In the genomic region with DNA sequence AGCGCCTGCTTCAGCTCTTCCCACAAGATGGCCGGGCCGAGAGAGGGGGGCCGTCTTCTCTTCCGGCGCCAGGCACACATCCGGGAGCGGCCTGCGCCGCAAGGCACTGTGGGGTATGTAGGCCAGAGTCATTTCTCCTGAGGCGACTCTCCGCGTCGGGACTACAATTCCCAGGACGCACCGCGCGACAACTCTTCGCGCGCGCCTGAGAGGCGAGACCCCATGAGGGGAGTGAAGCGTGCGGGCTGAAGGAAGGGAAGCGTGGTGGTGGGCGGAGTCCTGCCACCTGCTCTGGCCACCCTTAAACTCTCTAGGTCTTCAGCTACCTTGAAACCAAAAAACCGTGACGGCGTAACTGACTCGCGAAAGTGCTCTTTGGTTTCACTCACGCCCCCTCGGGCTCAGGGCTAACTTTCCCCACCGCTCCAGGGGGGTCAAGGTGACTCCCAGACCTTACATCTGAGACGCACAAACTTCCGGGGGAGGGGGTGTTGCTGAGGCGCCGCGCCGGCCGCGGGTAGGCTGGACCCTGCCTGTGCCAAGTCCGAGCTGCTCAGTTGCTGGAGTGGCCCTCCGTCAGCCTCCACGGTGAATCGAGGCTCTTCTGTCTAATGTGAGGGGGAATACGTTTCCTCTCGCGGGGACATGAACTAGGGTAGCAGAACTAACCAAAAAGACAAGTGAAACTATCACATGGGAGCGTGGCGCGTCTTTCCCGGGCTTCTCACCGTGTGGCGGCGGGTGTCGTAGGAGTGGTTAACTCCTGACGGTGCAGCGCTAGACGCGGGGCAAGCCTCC, we compare ENCODE assay signal across 1 cellular context.
TF ChIP-seq lines count a peak whose summit lies in the region.

A gene (minus strand): TSS at position 45 of the 798 bp plus-strand sequence. CDS start 102 bp downstream, outside the sequence.

TF ChIP-seq in HepG2, 621 proteins besides CTCF, POLR2A, EP300 and RAD21 (continued from another document and continues in another):
- TF ChIP-seq, protein P1, sequence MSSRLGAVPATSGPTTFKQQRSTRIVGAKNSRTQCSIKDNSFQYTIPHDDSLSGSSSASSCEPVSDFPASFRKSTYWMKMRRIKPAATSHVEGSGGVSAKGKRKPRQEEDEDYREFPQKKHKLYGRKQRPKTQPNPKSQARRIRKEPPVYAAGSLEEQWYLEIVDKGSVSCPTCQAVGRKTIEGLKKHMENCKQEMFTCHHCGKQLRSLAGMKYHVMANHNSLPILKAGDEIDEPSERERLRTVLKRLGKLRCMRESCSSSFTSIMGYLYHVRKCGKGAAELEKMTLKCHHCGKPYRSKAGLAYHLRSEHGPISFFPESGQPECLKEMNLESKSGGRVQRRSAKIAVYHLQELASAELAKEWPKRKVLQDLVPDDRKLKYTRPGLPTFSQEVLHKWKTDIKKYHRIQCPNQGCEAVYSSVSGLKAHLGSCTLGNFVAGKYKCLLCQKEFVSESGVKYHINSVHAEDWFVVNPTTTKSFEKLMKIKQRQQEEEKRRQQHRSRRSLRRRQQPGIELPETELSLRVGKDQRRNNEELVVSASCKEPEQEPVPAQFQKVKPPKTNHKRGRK (CRISPR knock-in tag; IDR thresholded peaks at IDR 0.05) = no peak
- TF ChIP-seq ZSCAN20 (CRISPR knock-in tag; IDR thresholded peaks at IDR 0.05; ENCODE audit: borderline replicate concordance) = no peak
- TF ChIP-seq NFKBIZ (CRISPR knock-in tag; IDR thresholded peaks at IDR 0.05) = no peak; the same call in none of the 2 replicates
- no peak; the same call in 1 of the 2 replicates for TF ChIP-seq ZNF510 (CRISPR knock-in tag; IDR thresholded peaks at IDR 0.05; ENCODE audit: low read depth)
- TF ChIP-seq MYC (CRISPR knock-in tag; IDR thresholded peaks at IDR 0.05; ENCODE audit: borderline replicate concordance) = peak; percentile 90
- peak; percentile 62; the same call in 1 of the 2 replicates for TF ChIP-seq ZNF879 (CRISPR knock-in tag; IDR thresholded peaks at IDR 0.05)
- peak; percentile 58; the same call in 1 of the 2 replicates for TF ChIP-seq ZNF598 (CRISPR knock-in tag; IDR thresholded peaks at IDR 0.05; ENCODE audit: borderline replicate concordance)
- TF ChIP-seq GATAD1 (CRISPR knock-in tag; IDR thresholded peaks at IDR 0.05) = peak; percentile 77
- no peak for TF ChIP-seq ZNF839 (CRISPR knock-in tag; IDR thresholded peaks at IDR 0.05; ENCODE audit: borderline replicate concordance)
- TF ChIP-seq AHR (CRISPR knock-in tag; IDR thresholded peaks at IDR 0.05) = peak; percentile 71; the same call in 1 of the 2 replicates
- TF ChIP-seq, protein P2, sequence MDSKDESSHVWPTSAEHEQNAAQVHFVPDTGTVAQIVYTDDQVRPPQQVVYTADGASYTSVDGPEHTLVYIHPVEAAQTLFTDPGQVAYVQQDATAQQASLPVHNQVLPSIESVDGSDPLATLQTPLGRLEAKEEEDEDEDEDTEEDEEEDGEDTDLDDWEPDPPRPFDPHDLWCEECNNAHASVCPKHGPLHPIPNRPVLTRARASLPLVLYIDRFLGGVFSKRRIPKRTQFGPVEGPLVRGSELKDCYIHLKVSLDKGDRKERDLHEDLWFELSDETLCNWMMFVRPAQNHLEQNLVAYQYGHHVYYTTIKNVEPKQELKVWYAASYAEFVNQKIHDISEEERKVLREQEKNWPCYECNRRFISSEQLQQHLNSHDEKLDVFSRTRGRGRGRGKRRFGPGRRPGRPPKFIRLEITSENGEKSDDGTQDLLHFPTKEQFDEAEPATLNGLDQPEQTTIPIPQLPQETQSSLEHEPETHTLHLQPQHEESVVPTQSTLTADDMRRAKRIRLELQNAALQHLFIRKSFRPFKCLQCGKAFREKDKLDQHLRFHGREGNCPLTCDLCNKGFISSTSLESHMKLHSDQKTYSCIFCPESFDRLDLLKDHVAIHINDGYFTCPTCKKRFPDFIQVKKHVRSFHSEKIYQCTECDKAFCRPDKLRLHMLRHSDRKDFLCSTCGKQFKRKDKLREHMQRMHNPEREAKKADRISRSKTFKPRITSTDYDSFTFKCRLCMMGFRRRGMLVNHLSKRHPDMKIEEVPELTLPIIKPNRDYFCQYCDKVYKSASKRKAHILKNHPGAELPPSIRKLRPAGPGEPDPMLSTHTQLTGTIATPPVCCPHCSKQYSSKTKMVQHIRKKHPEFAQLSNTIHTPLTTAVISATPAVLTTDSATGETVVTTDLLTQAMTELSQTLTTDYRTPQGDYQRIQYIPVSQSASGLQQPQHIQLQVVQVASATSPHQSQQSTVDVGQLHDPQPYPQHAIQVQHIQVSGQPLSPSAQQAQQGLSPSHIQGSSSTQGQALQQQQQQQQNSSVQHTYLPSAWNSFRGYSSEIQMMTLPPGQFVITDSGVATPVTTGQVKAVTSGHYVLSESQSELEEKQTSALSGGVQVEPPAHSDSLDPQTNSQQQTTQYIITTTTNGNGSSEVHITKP (CRISPR knock-in tag; IDR thresholded peaks at IDR 0.05; ENCODE audit: low read depth) = peak; percentile 81; the same call in 1 of the 2 replicates
- TF ChIP-seq ZNF382 (CRISPR knock-in tag; IDR thresholded peaks at IDR 0.05; ENCODE audit: borderline replicate concordance) = no peak
- TF ChIP-seq, protein P3, sequence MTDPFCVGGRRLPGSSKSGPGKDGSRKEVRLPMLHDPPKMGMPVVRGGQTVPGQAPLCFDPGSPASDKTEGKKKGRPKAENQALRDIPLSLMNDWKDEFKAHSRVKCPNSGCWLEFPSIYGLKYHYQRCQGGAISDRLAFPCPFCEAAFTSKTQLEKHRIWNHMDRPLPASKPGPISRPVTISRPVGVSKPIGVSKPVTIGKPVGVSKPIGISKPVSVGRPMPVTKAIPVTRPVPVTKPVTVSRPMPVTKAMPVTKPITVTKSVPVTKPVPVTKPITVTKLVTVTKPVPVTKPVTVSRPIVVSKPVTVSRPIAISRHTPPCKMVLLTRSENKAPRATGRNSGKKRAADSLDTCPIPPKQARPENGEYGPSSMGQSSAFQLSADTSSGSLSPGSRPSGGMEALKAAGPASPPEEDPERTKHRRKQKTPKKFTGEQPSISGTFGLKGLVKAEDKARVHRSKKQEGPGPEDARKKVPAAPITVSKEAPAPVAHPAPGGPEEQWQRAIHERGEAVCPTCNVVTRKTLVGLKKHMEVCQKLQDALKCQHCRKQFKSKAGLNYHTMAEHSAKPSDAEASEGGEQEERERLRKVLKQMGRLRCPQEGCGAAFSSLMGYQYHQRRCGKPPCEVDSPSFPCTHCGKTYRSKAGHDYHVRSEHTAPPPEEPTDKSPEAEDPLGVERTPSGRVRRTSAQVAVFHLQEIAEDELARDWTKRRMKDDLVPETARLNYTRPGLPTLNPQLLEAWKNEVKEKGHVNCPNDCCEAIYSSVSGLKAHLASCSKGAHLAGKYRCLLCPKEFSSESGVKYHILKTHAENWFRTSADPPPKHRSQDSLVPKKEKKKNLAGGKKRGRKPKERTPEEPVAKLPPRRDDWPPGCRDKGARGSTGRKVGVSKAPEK (CRISPR knock-in tag; IDR thresholded peaks at IDR 0.05; ENCODE audit: borderline replicate concordance) = no peak
- TF ChIP-seq, protein P4, sequence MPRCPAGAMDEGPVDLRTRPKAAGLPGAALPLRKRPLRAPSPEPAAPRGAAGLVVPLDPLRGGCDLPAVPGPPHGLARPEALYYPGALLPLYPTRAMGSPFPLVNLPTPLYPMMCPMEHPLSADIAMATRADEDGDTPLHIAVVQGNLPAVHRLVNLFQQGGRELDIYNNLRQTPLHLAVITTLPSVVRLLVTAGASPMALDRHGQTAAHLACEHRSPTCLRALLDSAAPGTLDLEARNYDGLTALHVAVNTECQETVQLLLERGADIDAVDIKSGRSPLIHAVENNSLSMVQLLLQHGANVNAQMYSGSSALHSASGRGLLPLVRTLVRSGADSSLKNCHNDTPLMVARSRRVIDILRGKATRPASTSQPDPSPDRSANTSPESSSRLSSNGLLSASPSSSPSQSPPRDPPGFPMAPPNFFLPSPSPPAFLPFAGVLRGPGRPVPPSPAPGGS (CRISPR knock-in tag; IDR thresholded peaks at IDR 0.05) = peak; percentile 50; the same call in 1 of the 2 replicates
- no peak for TF ChIP-seq ZNF432 (CRISPR knock-in tag; IDR thresholded peaks at IDR 0.05; ENCODE audit: borderline replicate concordance)
- peak; percentile 91 for TF ChIP-seq ZNF121 (CRISPR knock-in tag; IDR thresholded peaks at IDR 0.05)
- TF ChIP-seq, protein P5, sequence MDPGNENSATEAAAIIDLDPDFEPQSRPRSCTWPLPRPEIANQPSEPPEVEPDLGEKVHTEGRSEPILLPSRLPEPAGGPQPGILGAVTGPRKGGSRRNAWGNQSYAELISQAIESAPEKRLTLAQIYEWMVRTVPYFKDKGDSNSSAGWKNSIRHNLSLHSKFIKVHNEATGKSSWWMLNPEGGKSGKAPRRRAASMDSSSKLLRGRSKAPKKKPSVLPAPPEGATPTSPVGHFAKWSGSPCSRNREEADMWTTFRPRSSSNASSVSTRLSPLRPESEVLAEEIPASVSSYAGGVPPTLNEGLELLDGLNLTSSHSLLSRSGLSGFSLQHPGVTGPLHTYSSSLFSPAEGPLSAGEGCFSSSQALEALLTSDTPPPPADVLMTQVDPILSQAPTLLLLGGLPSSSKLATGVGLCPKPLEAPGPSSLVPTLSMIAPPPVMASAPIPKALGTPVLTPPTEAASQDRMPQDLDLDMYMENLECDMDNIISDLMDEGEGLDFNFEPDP (CRISPR knock-in tag; conservative IDR thresholded peaks at IDR 0.05) = 0 out of 2 replicates have a peak, but pooled peaks have one; percentile 83
- TF ChIP-seq, protein P6, sequence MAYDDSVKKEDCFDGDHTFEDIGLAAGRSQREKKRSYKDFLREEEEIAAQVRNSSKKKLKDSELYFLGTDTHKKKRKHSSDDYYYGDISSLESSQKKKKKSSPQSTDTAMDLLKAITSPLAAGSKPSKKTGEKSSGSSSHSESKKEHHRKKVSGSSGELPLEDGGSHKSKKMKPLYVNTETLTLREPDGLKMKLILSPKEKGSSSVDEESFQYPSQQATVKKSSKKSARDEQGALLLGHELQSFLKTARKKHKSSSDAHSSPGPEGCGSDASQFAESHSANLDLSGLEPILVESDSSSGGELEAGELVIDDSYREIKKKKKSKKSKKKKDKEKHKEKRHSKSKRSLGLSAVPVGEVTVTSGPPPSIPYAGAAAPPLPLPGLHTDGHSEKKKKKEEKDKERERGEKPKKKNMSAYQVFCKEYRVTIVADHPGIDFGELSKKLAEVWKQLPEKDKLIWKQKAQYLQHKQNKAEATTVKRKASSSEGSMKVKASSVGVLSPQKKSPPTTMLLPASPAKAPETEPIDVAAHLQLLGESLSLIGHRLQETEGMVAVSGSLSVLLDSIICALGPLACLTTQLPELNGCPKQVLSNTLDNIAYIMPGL (CRISPR knock-in tag; IDR thresholded peaks at IDR 0.05; ENCODE audit: borderline replicate concordance in 1 of 2, low read depth in 1 of 2) = peak; percentile 47 to 77; a peak in 3 of 4 replicates
- TF ChIP-seq, protein P7, sequence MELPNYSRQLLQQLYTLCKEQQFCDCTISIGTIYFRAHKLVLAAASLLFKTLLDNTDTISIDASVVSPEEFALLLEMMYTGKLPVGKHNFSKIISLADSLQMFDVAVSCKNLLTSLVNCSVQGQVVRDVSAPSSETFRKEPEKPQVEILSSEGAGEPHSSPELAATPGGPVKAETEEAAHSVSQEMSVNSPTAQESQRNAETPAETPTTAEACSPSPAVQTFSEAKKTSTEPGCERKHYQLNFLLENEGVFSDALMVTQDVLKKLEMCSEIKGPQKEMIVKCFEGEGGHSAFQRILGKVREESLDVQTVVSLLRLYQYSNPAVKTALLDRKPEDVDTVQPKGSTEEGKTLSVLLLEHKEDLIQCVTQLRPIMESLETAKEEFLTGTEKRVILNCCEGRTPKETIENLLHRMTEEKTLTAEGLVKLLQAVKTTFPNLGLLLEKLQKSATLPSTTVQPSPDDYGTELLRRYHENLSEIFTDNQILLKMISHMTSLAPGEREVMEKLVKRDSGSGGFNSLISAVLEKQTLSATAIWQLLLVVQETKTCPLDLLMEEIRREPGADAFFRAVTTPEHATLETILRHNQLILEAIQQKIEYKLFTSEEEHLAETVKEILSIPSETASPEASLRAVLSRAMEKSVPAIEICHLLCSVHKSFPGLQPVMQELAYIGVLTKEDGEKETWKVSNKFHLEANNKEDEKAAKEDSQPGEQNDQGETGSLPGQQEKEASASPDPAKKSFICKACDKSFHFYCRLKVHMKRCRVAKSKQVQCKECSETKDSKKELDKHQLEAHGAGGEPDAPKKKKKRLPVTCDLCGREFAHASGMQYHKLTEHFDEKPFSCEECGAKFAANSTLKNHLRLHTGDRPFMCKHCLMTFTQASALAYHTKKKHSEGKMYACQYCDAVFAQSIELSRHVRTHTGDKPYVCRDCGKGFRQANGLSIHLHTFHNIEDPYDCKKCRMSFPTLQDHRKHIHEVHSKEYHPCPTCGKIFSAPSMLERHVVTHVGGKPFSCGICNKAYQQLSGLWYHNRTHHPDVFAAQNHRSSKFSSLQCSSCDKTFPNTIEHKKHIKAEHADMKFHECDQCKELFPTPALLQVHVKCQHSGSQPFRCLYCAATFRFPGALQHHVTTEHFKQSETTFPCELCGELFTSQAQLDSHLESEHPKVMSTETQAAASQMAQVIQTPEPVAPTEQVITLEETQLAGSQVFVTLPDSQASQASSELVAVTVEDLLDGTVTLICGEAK (IDR thresholded peaks at IDR 0.05) = peak; percentile 52; the same call in 1 of the 2 replicates
- TF ChIP-seq, protein P7 (CRISPR knock-in tag; IDR thresholded peaks at IDR 0.05) = peak; percentile 63; the same call in 1 of the 2 replicates
- TF ChIP-seq NR1H2 (CRISPR knock-in tag; IDR thresholded peaks at IDR 0.05; ENCODE audit: borderline replicate concordance, low read depth) = no peak
- no peak for TF ChIP-seq CCAR2 (optimal IDR thresholded peaks at IDR 0.05; ENCODE audit: low read depth, low read length)
- TF ChIP-seq ARNTL (CRISPR knock-in tag; IDR thresholded peaks at IDR 0.05) = 0 out of 2 replicates have a peak, but pooled peaks have one; percentile 29
